ENCODE assay signal across 8 cellular contexts in genomic region chr10:13349776-13350274, GRCh38. TPM values are rescaled to one million over a fixed set of nuclear protein-coding genes. Genes with fewer than 3 reads are reported as not detected.
DNase-seq lines count a peak whose midpoint lies in the region; ATAC-seq and TF ChIP-seq lines count a peak whose summit lies in the region.

No MANE protein-coding gene starts in this region.

- DNase-seq in DMS53 (lab: John Stamatoyannopoulos, UW) (peak; percentile 54), DMS53 treated with DMSO at 0.1 percent for 48 hours (lab: John Stamatoyannopoulos, UW; ENCODE audit: unreplicated experiment) (no peak), dermis blood vessel endothelial cell (peak; percentile 48), SHP77 (lab: John Stamatoyannopoulos, UW) (no peak)
- DNase-seq in stimulated activated naive CD8-positive, alpha-beta T cell treated with anti-CD3 and anti-CD28 coated beads, Interleukin-15, Interleukin-2, amounts not matched to agents 100 U/mL and 50 U/mL, for 24 hours, result peak; percentile 54

- H3K36me3 ChIP-seq in liver (ENCODE audit: control insufficient read depth in 4 of 4, insufficient read depth in 3 of 4, low read depth in 1 of 4, low read length in 3 of 4), result no peaks in the 10 kb centered on the region

- peaks cover 2% of the 10 kb centered on the region for H3K36me3 Mint-ChIP-seq in T-helper 1 cell treated with Interleukin-12 subunit alpha and Interleukin-12 subunit beta and Interleukin-4 antibody, amounts not matched to agents 30 μg/mL and 1 μg/mL, for 36 hours (ENCODE audit: low read depth)

- H3K27ac Mint-ChIP-seq in T-helper 1 cell treated with Interleukin-12 subunit alpha and Interleukin-12 subunit beta and Interleukin-4 antibody, amounts not matched to agents 30 μg/mL and 1 μg/mL, for 36 hours, result peak overlapping the region; percentile 81

- peaks cover 3 to 32% (median 18%) of the 10 kb centered on the region in 4 donors for H3K4me1 ChIP-seq in liver (ENCODE audit: control insufficient read depth in 4 of 4, insufficient read depth in 4 of 4, low read length in 3 of 4)

- H3K9ac ChIP-seq in liver (ENCODE audit: low read depth in 1 of 2, low read length in 2 of 2), result peak overlapping the region; percentile 47 to 55

- H3K9me3 Mint-ChIP-seq in T-helper 1 cell treated with Interleukin-12 subunit alpha and Interleukin-12 subunit beta and Interleukin-4 antibody, amounts not matched to agents 30 μg/mL and 1 μg/mL, for 36 hours, result no peaks in the 10 kb centered on the region

- H3K4me3 ChIP-seq in liver (ENCODE audit: low read depth in 1 of 3, low read length in 3 of 3), result peak overlapping the region; percentile 81 to 93 (median 93)

- H3K27me3 ChIP-seq in liver (ENCODE audit: control insufficient read depth in 4 of 4, insufficient read depth in 4 of 4, low read length in 3 of 4), result no peaks in the 10 kb centered on the region

- H3K4me3 Mint-ChIP-seq in T-helper 1 cell treated with Interleukin-12 subunit alpha and Interleukin-12 subunit beta and Interleukin-4 antibody, amounts not matched to agents 30 μg/mL and 1 μg/mL, for 36 hours, result peak overlapping the region; percentile 91

- ATAC-seq in stimulated activated naive CD8-positive, alpha-beta T cell treated with anti-CD3 and anti-CD28 coated beads, Interleukin-15, Interleukin-2, amounts not matched to agents 100 U/mL and 50 U/mL, for 24 hours, result no peak
- ATAC-seq in HG03196 (IDR thresholded peaks at IDR 0.05; ENCODE audit: unreplicated experiment), result no peak

- TF ChIP-seq CTCF in liver (IDR thresholded peaks at IDR 0.05; ENCODE audit: low read depth, low read length, missing input control), result no peak

- peak in 1 of 2 donors; percentile 10 for TF ChIP-seq RAD21 in liver (IDR thresholded peaks at IDR 0.05)

- H3K9me3 ChIP-seq in liver (ENCODE audit: control insufficient read depth in 4 of 4, low read length in 3 of 4), result no peaks in the 10 kb centered on the region

- 5% methylated on average over 18 of the region's 18 CpGs for WGBS in liver

- peaks cover 53% of the 10 kb centered on the region for H3K4me1 Mint-ChIP-seq in T-helper 1 cell treated with Interleukin-12 subunit alpha and Interleukin-12 subunit beta and Interleukin-4 antibody, amounts not matched to agents 30 μg/mL and 1 μg/mL, for 36 hours (ENCODE audit: low read depth)

- peaks cover 14% of the 10 kb centered on the region for H3K27me3 Mint-ChIP-seq in T-helper 1 cell treated with Interleukin-12 subunit alpha and Interleukin-12 subunit beta and Interleukin-4 antibody, amounts not matched to agents 30 μg/mL and 1 μg/mL, for 36 hours (ENCODE audit: low read depth)

- H3K27ac ChIP-seq in liver (ENCODE audit: low read depth in 1 of 2, low read length in 2 of 2), result peak overlapping the region; percentile 89 to 93

TF ChIP-seq in liver, 16 proteins besides CTCF, POLR2A, EP300 and RAD21:
- no peak for TF ChIP-seq RXRA (IDR thresholded peaks at IDR 0.05)
- TF ChIP-seq NR2F2 (IDR thresholded peaks at IDR 0.05), result no peak
- TF ChIP-seq FOXA2 (IDR thresholded peaks at IDR 0.05), result no peak
- TF ChIP-seq SP1 (IDR thresholded peaks at IDR 0.05), result peak; percentile 35
- TF ChIP-seq HNF4A (conservative IDR thresholded peaks at IDR 0.05), result peak in 1 of 2 donors; percentile 14
- no peak for TF ChIP-seq EGR1 (IDR thresholded peaks at IDR 0.05; ENCODE audit: low read depth in 2 of 2)
- TF ChIP-seq GABPA (IDR thresholded peaks at IDR 0.05 in 1 of 2, conservative IDR thresholded peaks at IDR 0.05 in 1 of 2), result no peak
- no peak for TF ChIP-seq FOXA1 (IDR thresholded peaks at IDR 0.05)
- no peak for TF ChIP-seq MAX (IDR thresholded peaks at IDR 0.05)
- peak; percentile 53 for TF ChIP-seq YY1 (IDR thresholded peaks at IDR 0.05)
- no peak for TF ChIP-seq HNF4G (IDR thresholded peaks at IDR 0.05)
- peak; percentile 80 for TF ChIP-seq REST (IDR thresholded peaks at IDR 0.05)
- TF ChIP-seq ZBTB33 (IDR thresholded peaks at IDR 0.05), result no peak
- TF ChIP-seq TAF1 (conservative IDR thresholded peaks at IDR 0.05), result no peak
- TF ChIP-seq JUND (IDR thresholded peaks at IDR 0.05), result no peak
- TF ChIP-seq ATF3 (IDR thresholded peaks at IDR 0.05), result no peak

RNA-seq across cellular contexts. Expression of gene SEPHS1, which starts 1.7 kb away (rescaled TPM):
- total RNA-seq in dermis blood vessel endothelial cell (42.5 and 60.9 TPM in 2 replicates), liver (10 to 100 TPM; 21.9 to 39.3 TPM)
- 10 to 100 TPM; 10.4 to 34.7 TPM for polyA plus RNA-seq in liver

RNA-seq across cellular contexts. Expression of gene PHYH, which starts 50.0 kb away (rescaled TPM):
- total RNA-seq in dermis blood vessel endothelial cell (9.1 and 10.9 TPM in 2 replicates), liver (10 to 100 TPM; 45.4 to 70.7 TPM)
- 100 to 1,000 TPM; 103 to 139 TPM for polyA plus RNA-seq in liver

Comparison
In these comparisons a context has a peak if more than half of its experiments do, and no peak if none do; other contexts are left out.
1. DNase-seq: peak in DMS53 (single experiment), dermis blood vessel endothelial cell (single experiment) and stimulated activated naive CD8-positive, alpha-beta T cell treated with anti-CD3 and anti-CD28 coated beads, Interleukin-15, Interleukin-2, amounts not matched to agents 100 U/mL and 50 U/mL, for 24 hours (single experiment); none in DMS53 treated with DMSO at 0.1 percent for 48 hours (single experiment) and SHP77 (0 of 2).